3 cellular contexts compared by ENCODE assay signal in the genomic region with DNA sequence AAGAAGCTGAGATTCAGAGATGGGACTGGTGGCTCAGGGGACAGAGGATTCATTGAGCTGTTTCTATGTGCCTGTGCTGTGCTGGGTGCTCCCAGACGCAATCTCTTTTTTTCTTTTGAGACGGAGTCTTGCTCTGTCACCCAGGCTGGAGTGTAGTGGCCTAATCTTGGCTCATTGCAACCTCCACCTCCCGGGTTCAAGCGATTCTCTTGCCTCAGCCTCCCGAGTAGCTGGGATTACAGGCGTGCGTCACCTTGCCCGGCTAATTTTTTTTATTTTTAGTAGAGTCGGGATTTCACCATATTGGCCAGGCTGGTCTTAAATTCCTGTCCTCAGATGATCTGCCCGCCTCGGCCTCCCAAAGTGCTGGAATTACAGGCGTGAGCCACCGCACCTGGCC. TPM values are rescaled to one million over a fixed set of nuclear protein-coding genes. Genes with fewer than 3 reads are reported as not detected.
"Had no signal": no experiment of that assay in that cellular context is flagged by ENCODE, and none has a peak within 500 bp of the region (broad histone marks: within the 10 kb centered on the region; RNA-seq: fewer than 3 reads in every experiment).

No MANE protein-coding gene starts in this region.

RNA-seq across cellular contexts. Expression of a gene that starts 32.7 kb away (rescaled TPM):
- total RNA-seq: GM23338, HT-29 had no signal

RNA-seq across cellular contexts. Expression of a gene that starts 47.6 kb away (rescaled TPM):
- polyA plus RNA-seq: IgD-negative memory B cell had no signal
